ENCODE assay signal across 8 cellular contexts in the genomic region with DNA sequence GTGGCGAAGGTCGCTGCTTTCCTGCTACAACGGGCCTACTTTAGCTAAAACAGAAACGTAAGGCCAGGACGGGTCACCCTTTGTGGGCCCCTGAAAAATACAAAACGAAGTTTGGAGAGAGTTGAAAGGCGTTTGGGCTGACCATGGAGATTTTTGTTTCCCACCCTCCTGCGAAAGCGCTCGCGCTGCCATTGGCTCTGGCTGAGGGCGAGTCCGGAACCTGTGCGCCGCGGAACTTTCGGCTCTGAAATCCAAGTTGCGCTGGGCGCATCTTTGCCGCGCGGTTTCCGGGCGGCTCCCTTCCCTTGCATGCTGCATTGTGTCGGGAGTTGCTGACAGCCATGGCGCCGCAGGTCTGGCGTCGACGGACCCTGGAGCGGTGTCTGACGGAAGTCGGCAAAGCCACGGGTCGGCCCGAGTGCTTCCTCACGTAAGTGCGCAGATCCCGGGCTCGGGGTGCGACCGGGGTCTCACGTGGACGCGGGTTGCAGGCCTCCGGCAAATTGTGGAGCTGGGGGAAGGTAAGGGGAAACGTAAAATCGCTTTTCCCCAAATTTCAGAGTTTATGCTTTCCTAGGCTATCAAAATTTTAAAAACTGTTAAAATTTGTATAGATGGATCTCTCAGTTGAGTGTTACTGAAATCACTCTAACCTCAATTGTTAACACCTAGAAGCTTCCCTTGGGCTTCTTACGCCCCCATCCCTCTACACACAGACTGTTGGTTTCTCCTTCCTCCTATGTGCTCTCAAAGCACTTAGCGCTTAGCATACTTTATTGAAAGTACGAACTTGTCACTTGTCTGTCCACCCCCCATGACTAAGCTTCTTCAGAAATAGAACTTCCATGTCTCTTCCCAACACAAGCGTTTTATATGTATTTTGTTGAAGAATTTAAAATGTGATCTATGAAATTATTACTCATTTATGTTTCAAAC. TPM values are rescaled to one million over a fixed set of nuclear protein-coding genes. Genes with fewer than 3 reads are reported as not detected.
DNase-seq lines count a peak whose midpoint lies in the region; ATAC-seq and TF ChIP-seq lines count a peak whose summit lies in the region.

A gene with protein sequence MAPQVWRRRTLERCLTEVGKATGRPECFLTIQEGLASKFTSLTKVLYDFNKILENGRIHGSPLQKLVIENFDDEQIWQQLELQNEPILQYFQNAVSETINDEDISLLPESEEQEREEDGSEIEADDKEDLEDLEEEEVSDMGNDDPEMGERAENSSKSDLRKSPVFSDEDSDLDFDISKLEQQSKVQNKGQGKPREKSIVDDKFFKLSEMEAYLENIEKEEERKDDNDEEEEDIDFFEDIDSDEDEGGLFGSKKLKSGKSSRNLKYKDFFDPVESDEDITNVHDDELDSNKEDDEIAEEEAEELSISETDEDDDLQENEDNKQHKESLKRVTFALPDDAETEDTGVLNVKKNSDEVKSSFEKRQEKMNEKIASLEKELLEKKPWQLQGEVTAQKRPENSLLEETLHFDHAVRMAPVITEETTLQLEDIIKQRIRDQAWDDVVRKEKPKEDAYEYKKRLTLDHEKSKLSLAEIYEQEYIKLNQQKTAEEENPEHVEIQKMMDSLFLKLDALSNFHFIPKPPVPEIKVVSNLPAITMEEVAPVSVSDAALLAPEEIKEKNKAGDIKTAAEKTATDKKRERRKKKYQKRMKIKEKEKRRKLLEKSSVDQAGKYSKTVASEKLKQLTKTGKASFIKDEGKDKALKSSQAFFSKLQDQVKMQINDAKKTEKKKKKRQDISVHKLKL (plus strand): TSS at position 310 of the 936 bp plus-strand sequence. CDS start 32 bp downstream, at position 342.

- H3K4me3 ChIP-seq in choroid plexus epithelial cell (ENCODE audit: low read depth, low read length) = peak within 1 kb of the TSS; percentile 99

- TF ChIP-seq CTCF in choroid plexus epithelial cell (conservative IDR thresholded peaks at IDR 0.05; ENCODE audit: low read depth, low read length) = no peak

- ATAC-seq in GM19043 (IDR thresholded peaks at IDR 0.05; ENCODE audit: low read depth, unreplicated experiment) = peak; percentile 86
- peak; percentile 86 for ATAC-seq in HG03342 (IDR thresholded peaks at IDR 0.05; ENCODE audit: unreplicated experiment)

- DNase-seq in Ammon's horn (ENCODE audit: low spot score) (peak; percentile 90), NCI-H460 (ENCODE audit: extremely low read depth, low read depth) (peak; percentile 88), choroid plexus epithelial cell (ENCODE audit: low read depth) (peak; percentile 94), kidney tubule cell (ENCODE audit: low spot score) (peak; percentile 92)
- peak; percentile 77 to 79 for DNase-seq in activated CD4-positive, alpha-beta T cell treated with anti-CD3 and anti-CD28 coated beads for 24 hours (ENCODE audit: low read depth in 2 of 2)
- peak; percentile 64 to 70 for DNase-seq in stimulated activated CD4-positive, alpha-beta T cell treated with anti-CD3 and anti-CD28 coated beads, Interleukin-1b, Interleukin-23, amount 100 ng/mL, for 1 hour (ENCODE audit: low read depth in 2 of 2)

RNA-seq across cellular contexts. Expression of the gene that starts here (rescaled TPM):
- 29.9 and 35.4 TPM in 2 replicates for total RNA-seq in NCI-H460 (2014; rRNA removed; shearing (Covaris generic))
- polyA plus RNA-seq in NCI-H460 (2014; cell fraction: nucleus; rRNA removed) = 28.8 and 33.2 TPM in 2 replicates

Comparison
In these comparisons a context has a peak if more than half of its experiments do, and no peak if none do; other contexts are left out.
1. Peak in every context shown above with its lines: DNase-seq, ATAC-seq and H3K4me3 ChIP-seq.